9 cellular contexts compared by ENCODE assay signal in the genomic region with DNA sequence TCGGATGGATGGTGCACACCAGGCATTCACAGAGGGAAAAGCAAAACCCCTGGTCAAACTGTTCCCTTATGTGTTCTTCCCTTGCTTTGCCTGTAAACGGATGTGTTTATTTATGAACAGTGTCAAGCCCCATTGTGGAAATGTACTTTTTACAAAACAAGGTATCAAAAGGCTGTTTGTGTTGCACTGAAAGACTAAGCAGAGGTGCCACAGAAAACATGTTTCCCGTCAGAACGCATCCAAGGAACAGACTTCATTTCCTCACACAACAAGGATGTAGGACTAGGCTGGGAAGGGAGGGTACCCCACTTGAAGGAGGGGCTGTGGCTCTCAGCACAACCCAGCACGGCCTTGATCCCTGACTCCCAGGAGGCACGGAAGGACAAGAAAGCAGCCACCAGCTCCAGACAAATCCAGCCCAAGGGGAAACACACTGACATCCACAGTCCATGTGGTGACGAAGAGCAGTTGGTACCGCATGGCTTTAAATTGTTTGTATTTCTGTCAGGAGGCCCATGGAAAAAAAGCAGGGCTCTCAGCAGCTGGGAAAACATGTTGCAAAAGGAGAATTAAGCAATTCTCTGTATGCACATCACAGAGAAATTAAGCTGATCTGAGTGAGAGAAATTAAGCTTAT.
DNase-seq lines count a peak whose midpoint lies in the region; ATAC-seq, FAIRE-seq and TF ChIP-seq lines count a peak whose summit lies in the region.
"Had no signal": no experiment of that assay in that cellular context is flagged by ENCODE, and none has a peak within 500 bp of the region (broad histone marks: within the 10 kb centered on the region; RNA-seq: fewer than 3 reads in every experiment).

No MANE protein-coding gene starts in this region.

- peak overlapping the region; percentile 91 for H3K9ac ChIP-seq in astrocyte (ENCODE audit: low read length)

- no peaks in the 10 kb centered on the region for H3K27me3 ChIP-seq in astrocyte (ENCODE audit: insufficient read depth, low read length)
- no peaks in the 10 kb centered on the region for H3K27me3 ChIP-seq in lower lobe of right lung (ENCODE audit: low read depth)
- H3K27me3 ChIP-seq in thoracic aorta (replicated peaks; ENCODE audit: insufficient read depth) = no peaks in the 10 kb centered on the region

- ATAC-seq in lower lobe of right lung (peak; percentile 21 to 23), thoracic aorta (ENCODE audit: insufficient number of reproducible peaks, low FRiP score, low read depth) (no peak), HG02759 (IDR thresholded peaks at IDR 0.05; ENCODE audit: unreplicated experiment) (no peak)
- ATAC-seq: A549 had no signal

- H3K4me1 ChIP-seq in astrocyte (ENCODE audit: insufficient read depth, low read length) = peaks cover 68% of the 10 kb centered on the region
- H3K4me1 ChIP-seq in lower lobe of right lung = peaks cover 77% of the 10 kb centered on the region
- peaks cover 47 to 97% of the 10 kb centered on the region in 2 donors for H3K4me1 ChIP-seq in thoracic aorta (ENCODE audit: control insufficient read depth in 1 of 2, low read depth in 2 of 2)

- H2AFZ ChIP-seq in astrocyte (ENCODE audit: low read depth, low read length) = no peak overlapping the region

- intact Hi-C loops in lower lobe of right lung (cut with DNase I) = no loop called here

- no peaks in the 10 kb centered on the region for H3K27me3 Mint-ChIP-seq in T-helper 2 cell treated with Interferon-gamma antibody and Interleukin-4, amounts not matched to agents 5 μg/mL and 100 μg/mL, for 36 hours (ENCODE audit: low read depth)
- no peaks in the 10 kb centered on the region for H3K27me3 Mint-ChIP-seq in astrocyte (ENCODE audit: low read depth, unreplicated experiment)

- H3K4me3 ChIP-seq in astrocyte (ENCODE audit: insufficient read depth, low read depth, low read length) = peak overlapping the region; percentile 51
- H3K4me3 ChIP-seq in lower lobe of right lung = peak overlapping the region; percentile 31
- H3K4me3 ChIP-seq in thoracic aorta = peak overlapping the region; percentile 59
- H3K4me3 ChIP-seq: A549 had no signal

- H3K36me3 Mint-ChIP-seq in T-helper 2 cell treated with Interferon-gamma antibody and Interleukin-4, amounts not matched to agents 5 μg/mL and 100 μg/mL, for 36 hours (ENCODE audit: low read depth) = peaks cover 31% of the 10 kb centered on the region
- H3K36me3 Mint-ChIP-seq in astrocyte (ENCODE audit: low read depth, unreplicated experiment) = peaks cover 16% of the 10 kb centered on the region

- H3K36me3 ChIP-seq in astrocyte (ENCODE audit: insufficient read depth, low read length) (no peaks in the 10 kb centered on the region), lower lobe of right lung (peaks cover 11% of the 10 kb centered on the region), thoracic aorta (no peaks in the 10 kb centered on the region)

- DNase-seq in T-helper 2 cell treated with Interferon-gamma antibody and Interleukin-4, amounts not matched to agents 5 μg/mL and 100 μg/mL, for 36 hours (ENCODE audit: low spot score) = no peak
- DNase-seq in T-helper 2 cell (no peak), astrocyte (ENCODE audit: low read depth) (no peak), lower lobe of right lung (no peak), thoracic aorta (ENCODE audit: low spot score) (no peak), GDM1 (lab: John Stamatoyannopoulos, UW) (no peak), NCI-H1092 treated with DMSO at 0.1 percent for 48 hours (lab: John Stamatoyannopoulos, UW) (no peak)

- peak overlapping the region; percentile 90 for H3K4me3 Mint-ChIP-seq in T-helper 2 cell treated with Interferon-gamma antibody and Interleukin-4, amounts not matched to agents 5 μg/mL and 100 μg/mL, for 36 hours
- peak overlapping the region; percentile 73 for H3K4me3 Mint-ChIP-seq in astrocyte (ENCODE audit: unreplicated experiment)

- H3K27ac ChIP-seq in astrocyte (ENCODE audit: low read depth, low read length) (peak overlapping the region; percentile 100), lower lobe of right lung (peak overlapping the region; percentile 84), thoracic aorta (peak overlapping the region; percentile 96 to 99)

- peaks cover 78% of the 10 kb centered on the region for H3K4me1 Mint-ChIP-seq in T-helper 2 cell treated with Interferon-gamma antibody and Interleukin-4, amounts not matched to agents 5 μg/mL and 100 μg/mL, for 36 hours (ENCODE audit: low read depth)
- H3K4me1 Mint-ChIP-seq in astrocyte (ENCODE audit: low read depth, unreplicated experiment) = peaks cover 89% of the 10 kb centered on the region

- FAIRE-seq in astrocyte (lab: Jason Lieb, UNC) = peak; percentile 26
- FAIRE-seq: A549 had no signal

- H4K20me1 ChIP-seq in astrocyte (ENCODE audit: insufficient read depth, low read length) = no peaks in the 10 kb centered on the region

- no peaks in the 10 kb centered on the region for H3K9me3 Mint-ChIP-seq in T-helper 2 cell treated with Interferon-gamma antibody and Interleukin-4, amounts not matched to agents 5 μg/mL and 100 μg/mL, for 36 hours
- H3K9me3 Mint-ChIP-seq in astrocyte (ENCODE audit: unreplicated experiment) = no peaks in the 10 kb centered on the region

- H3K4me2 ChIP-seq in astrocyte (ENCODE audit: low read length) = peak overlapping the region; percentile 85
- H3K4me2 ChIP-seq: A549 had no signal

- H3K27ac Mint-ChIP-seq in T-helper 2 cell treated with Interferon-gamma antibody and Interleukin-4, amounts not matched to agents 5 μg/mL and 100 μg/mL, for 36 hours = peak overlapping the region; percentile 97
- H3K27ac Mint-ChIP-seq in astrocyte (ENCODE audit: unreplicated experiment) = peak overlapping the region; percentile 98

- no peaks in the 10 kb centered on the region for H3K9me3 ChIP-seq in astrocyte (ENCODE audit: insufficient read depth, low read depth, low read length)
- H3K9me3 ChIP-seq in lower lobe of right lung = no peaks in the 10 kb centered on the region
- no peaks in the 10 kb centered on the region for H3K9me3 ChIP-seq in thoracic aorta
- H3K9me3 ChIP-seq: A549 had no signal

- TF ChIP-seq CTCF in astrocyte (IDR thresholded peaks at IDR 0.05; ENCODE audit: insufficient read depth, low read depth, low read length) (no peak), lower lobe of right lung (IDR thresholded peaks at IDR 0.05) (no peak), thoracic aorta (IDR thresholded peaks at IDR 0.05) (no peak)

- H3K79me2 ChIP-seq in astrocyte (ENCODE audit: insufficient read depth, low read length) = peaks cover 44% of the 10 kb centered on the region

Comparison
In these comparisons a context has a peak if more than half of its experiments do, and no peak if none do; other contexts are left out.
1. ATAC-seq: peak in lower lobe of right lung (2 of 2); none in thoracic aorta (single experiment) and HG02759 (single experiment).
2. Peak in every context shown above with its lines, with median percentiles within 50 percentile points of each other: H3K27ac ChIP-seq and H3K4me3 ChIP-seq.